ENCODE assay signal across 15 cellular contexts in genomic region chr22:17035246-17035645, GRCh38. TPM values are rescaled to one million over a fixed set of nuclear protein-coding genes. Genes with fewer than 3 reads are reported as not detected.
DNase-seq lines count a peak whose midpoint lies in the region; ATAC-seq and TF ChIP-seq lines count a peak whose summit lies in the region.
"Had no signal": no experiment of that assay in that cellular context is flagged by ENCODE, and none has a peak within 500 bp of the region (broad histone marks: within the 10 kb centered on the region; RNA-seq: fewer than 3 reads in every experiment).

No MANE protein-coding gene starts in this region.

- DNase-seq in DMS153 (lab: John Stamatoyannopoulos, UW) (peak; percentile 64), LNCaP clone FGC (ENCODE audit: low read depth) (peak; percentile 87), adrenal gland (peak; percentile 47 to 83 (median 71)), NAMALWA (ENCODE audit: low spot score) (no peak), GM13976 (ENCODE audit: low spot score) (no peak)
- no peak for DNase-seq in naive thymus-derived CD8-positive, alpha-beta T cell
- DNase-seq: WERI-Rb-1 had no signal

- H3K4me1 Mint-ChIP-seq in naive thymus-derived CD8-positive, alpha-beta T cell: peaks cover 8 to 13% (median 12%) of the 10 kb centered on the region in 4 donors

- peaks cover 0 to 25% (median 11%) of the 10 kb centered on the region in 5 donors for H3K27me3 Mint-ChIP-seq in naive thymus-derived CD8-positive, alpha-beta T cell

- ATAC-seq in naive thymus-derived CD8-positive, alpha-beta T cell: no peak
- no peak for ATAC-seq in HG02642 (IDR thresholded peaks at IDR 0.05; ENCODE audit: poor library complexity, unreplicated experiment)

- no peaks in the 10 kb centered on the region for H3K4me1 ChIP-seq in adrenal gland (replicated peaks in 1 of 2)
- H3K4me1 ChIP-seq: HAP-1 had no signal

- H3K27ac ChIP-seq in adrenal gland: peak overlapping the region; percentile 21 to 44 (median 35)
- H3K27ac ChIP-seq: WERI-Rb-1 had no signal

- no peaks in the 10 kb centered on the region for H3K27me3 ChIP-seq in adrenal gland

- H3K9me3 ChIP-seq in adrenal gland (replicated peaks in 1 of 3): no peaks in the 10 kb centered on the region
- H3K9me3 ChIP-seq: HAP-1 had no signal

- peak overlapping the region; percentile 32 to 87 (median 80) for H3K4me3 Mint-ChIP-seq in naive thymus-derived CD8-positive, alpha-beta T cell

- no peak for TF ChIP-seq CTCF in LNCaP clone FGC (IDR thresholded peaks at IDR 0.05; ENCODE audit: control insufficient read depth, extremely low read depth, insufficient read depth)
- no peak for TF ChIP-seq CTCF in adrenal gland (IDR thresholded peaks at IDR 0.05)
- TF ChIP-seq CTCF in GM13976 (IDR thresholded peaks at IDR 0.05; ENCODE audit: borderline replicate concordance, control extremely low read depth, extremely low read depth, insufficient read depth, missing control alignments): no peak

- in situ Hi-C loops in GM13976 (cut with MboI; ENCODE audit: low sequenced_read_pairs, unreplicated experiment): no loop called here

- POLR2A ChIA-PET in naive thymus-derived CD8-positive, alpha-beta T cell (lab: Charles Lee): no interaction called here

- 33 to 38% (median 38%) methylated on average over 4 of the region's 4 CpGs for WGBS in adrenal gland, 4 donors

- no peaks in the 10 kb centered on the region for H3K9me3 Mint-ChIP-seq in naive thymus-derived CD8-positive, alpha-beta T cell
- H3K9me3 Mint-ChIP-seq: activated naive CD8-positive, alpha-beta T cell treated with anti-CD3 and anti-CD28 coated beads, Interleukin-2, amount 10 ng/mL, durations not matched to agents 7 days and 5 days had no signal

- H3K4me3 ChIP-seq in LNCaP clone FGC (ENCODE audit: low read depth, low read length) (no peak overlapping the region), adrenal gland (no peak overlapping the region)
- H3K4me3 ChIP-seq: HAP-1 had no signal

- peak overlapping the region in 5 of 10 donors; percentile 23 to 87 (median 85) for H3K27ac Mint-ChIP-seq in naive thymus-derived CD8-positive, alpha-beta T cell
- H3K27ac Mint-ChIP-seq: activated naive CD8-positive, alpha-beta T cell treated with anti-CD3 and anti-CD28 coated beads, Interleukin-2, amount 10 ng/mL, durations not matched to agents 7 days and 5 days had no signal

- H3K36me3 Mint-ChIP-seq in naive thymus-derived CD8-positive, alpha-beta T cell: no peaks in the 10 kb centered on the region
- H3K36me3 Mint-ChIP-seq: activated naive CD8-positive, alpha-beta T cell treated with anti-CD3 and anti-CD28 coated beads, Interleukin-2, amount 10 ng/mL, durations not matched to agents 7 days and 5 days had no signal

- no peaks in the 10 kb centered on the region for H3K36me3 ChIP-seq in adrenal gland (replicated peaks in 1 of 2)
- H3K36me3 ChIP-seq: HAP-1, WERI-Rb-1 had no signal

- intact Hi-C loops in adrenal gland (cut with DNase I): no loop called here

- peak in 1 of 2 donors; percentile 14 for TF ChIP-seq POLR2A in adrenal gland (IDR thresholded peaks at IDR 0.05)

RNA-seq across cellular contexts. Expression of gene GAB4, which starts 27.2 kb away (rescaled TPM):
- not detected for total RNA-seq in adrenal gland
- under 1 TPM in 1 of 3 donors, not detected in 2; 0.03 TPM for polyA plus RNA-seq in adrenal gland
- 1 to 10 TPM; 1.1 to 1.6 TPM for total RNA-seq in naive thymus-derived CD8-positive, alpha-beta T cell
- polyA plus RNA-seq in naive thymus-derived CD8-positive, alpha-beta T cell: not detected
- total RNA-seq: activated naive CD8-positive, alpha-beta T cell treated with anti-CD3 and anti-CD28 coated beads, Interleukin-2, amount 10 ng/mL, durations not matched to agents 7 days and 5 days; endothelial cell of umbilical vein; glomerular endothelial cell; NCI-H460; omental fat pad had no signal
- polyA plus RNA-seq: CD14-positive monocyte, endothelial cell of umbilical vein had no signal

RNA-seq across cellular contexts. Expression of gene IL17RA, which starts 49.6 kb away (rescaled TPM):
- total RNA-seq in adrenal gland: 10 to 100 TPM; 15.5 to 31.8 (median 25.3) TPM
- 1 to 10 TPM; 7.2 to 9.0 (median 7.9) TPM for polyA plus RNA-seq in adrenal gland
- total RNA-seq in naive thymus-derived CD8-positive, alpha-beta T cell: 10 to 100 TPM; 69.9 to 78.6 TPM
- polyA plus RNA-seq in naive thymus-derived CD8-positive, alpha-beta T cell: 10 to 100 TPM; 26.2 to 57.7 (median 48.8) TPM

Comparison
In these comparisons a context has a peak if more than half of its experiments do, and no peak if none do; other contexts are left out.
1. DNase-seq: peak in DMS153 (single experiment), LNCaP clone FGC (single experiment) and adrenal gland (7 of 7); none in naive thymus-derived CD8-positive, alpha-beta T cell (0 of 10), NAMALWA (single experiment) and GM13976 (single experiment).